In genomic region chr4:182010876-182011275, GRCh38 we compare ENCODE assay signal across 19 cellular contexts.
"Had no signal": no experiment of that assay in that cellular context is flagged by ENCODE, and none has a peak within 500 bp of the region (broad histone marks: within the 10 kb centered on the region; RNA-seq: fewer than 3 reads in every experiment).

No MANE protein-coding gene starts in this region.

- H2AFZ ChIP-seq: hepatocyte had no signal

- H3K27me3 Mint-ChIP-seq: activated CD4-positive, alpha-beta memory T cell treated with anti-CD3 and anti-CD28 coated beads, Interleukin-2, amount 10 ng/mL, durations not matched to agents 7 days and 5 days; activated CD4-positive, alpha-beta T cell treated with anti-CD3 and anti-CD28 coated beads for 36 hours; activated naive CD8-positive, alpha-beta T cell treated with anti-CD3 and anti-CD28 coated beads, Interleukin-2, amount 10 ng/mL, durations not matched to agents 7 days and 5 days; central memory CD8-positive, alpha-beta T cell; stimulated activated naive CD8-positive, alpha-beta T cell treated with anti-CD3 and anti-CD28 coated beads, Interleukin-15, amount 100 ng/mL, for 72 hours had no signal

- H3K36me3 ChIP-seq: ascending aorta, gastroesophageal sphincter, ovary had no signal

- H3K36me3 Mint-ChIP-seq: activated naive CD8-positive, alpha-beta T cell treated with anti-CD3 and anti-CD28 coated beads, Interleukin-2, amount 10 ng/mL, durations not matched to agents 7 days and 5 days had no signal

- H3K27ac ChIP-seq: ascending aorta, gastroesophageal sphincter, hepatocyte, ovary, VCaP had no signal

- H3K9me3 Mint-ChIP-seq: activated naive CD8-positive, alpha-beta T cell treated with anti-CD3 and anti-CD28 coated beads, Interleukin-2, amount 10 ng/mL, durations not matched to agents 7 days and 5 days; endodermal cell had no signal

- H3K4me3 Mint-ChIP-seq: activated CD4-positive, alpha-beta memory T cell treated with anti-CD3 and anti-CD28 coated beads, Interleukin-2, amount 10 ng/mL, durations not matched to agents 7 days and 5 days; activated CD4-positive, alpha-beta T cell treated with anti-CD3 and anti-CD28 coated beads for 36 hours; activated naive CD8-positive, alpha-beta T cell treated with anti-CD3 and anti-CD28 coated beads, Interleukin-2, amount 10 ng/mL, durations not matched to agents 7 days and 5 days; central memory CD8-positive, alpha-beta T cell; endodermal cell; neural crest cell; stimulated activated naive CD8-positive, alpha-beta T cell treated with anti-CD3 and anti-CD28 coated beads, Interleukin-15, amount 100 ng/mL, for 72 hours had no signal

- H3K27me3 ChIP-seq: ascending aorta, gastroesophageal sphincter, hepatocyte, ovary had no signal

- H3K79me2 ChIP-seq: hepatocyte had no signal

- H3K4me2 ChIP-seq: hepatocyte had no signal

- H3K9me3 ChIP-seq: ascending aorta, gastroesophageal sphincter, ovary had no signal

- DNase-seq: activated CD4-positive, alpha-beta memory T cell treated with anti-CD3 and anti-CD28 coated beads, Interleukin-2, amount 10 ng/mL, durations not matched to agents 7 days and 5 days; activated CD4-positive, alpha-beta T cell treated with anti-CD3 and anti-CD28 coated beads for 36 hours; activated gamma-delta T cell treated with Interleukin-2 at 50 U/mL for 16 hours; activated naive CD8-positive, alpha-beta T cell treated with anti-CD3 and anti-CD28 coated beads, Interleukin-2, amount 10 ng/mL, durations not matched to agents 7 days and 5 days; activated T-cell treated with anti-CD3 and anti-CD28 coated beads, Interleukin-2, amount 50 U/mL, for 48 hours; dermis blood vessel endothelial cell; endodermal cell; kidney; ovary; stimulated activated CD4-positive, alpha-beta T cell treated with anti-CD3 and anti-CD28 coated beads, Interleukin-15, amount 100 ng/mL, for 24 hours; stimulated activated CD4-positive, alpha-beta T cell treated with anti-CD3 and anti-CD28 coated beads, Interleukin-4, amount 100 ng/mL, for 4 hours; stimulated activated naive CD8-positive, alpha-beta T cell treated with anti-CD3 and anti-CD28 coated beads, Interleukin-15, amount 100 ng/mL, for 72 hours; T-helper 9 cell had no signal

- H3K27ac Mint-ChIP-seq: activated CD4-positive, alpha-beta memory T cell treated with anti-CD3 and anti-CD28 coated beads, Interleukin-2, amount 10 ng/mL, durations not matched to agents 7 days and 5 days; activated CD4-positive, alpha-beta T cell treated with anti-CD3 and anti-CD28 coated beads for 36 hours; activated naive CD8-positive, alpha-beta T cell treated with anti-CD3 and anti-CD28 coated beads, Interleukin-2, amount 10 ng/mL, durations not matched to agents 7 days and 5 days; endodermal cell; stimulated activated naive CD8-positive, alpha-beta T cell treated with anti-CD3 and anti-CD28 coated beads, Interleukin-15, amount 100 ng/mL, for 72 hours had no signal

- H3K4me3 ChIP-seq: ascending aorta, gastroesophageal sphincter, hepatocyte, ovary had no signal

- H3K4me1 ChIP-seq: ascending aorta, gastroesophageal sphincter had no signal

- H3K4me1 Mint-ChIP-seq: activated CD4-positive, alpha-beta memory T cell treated with anti-CD3 and anti-CD28 coated beads, Interleukin-2, amount 10 ng/mL, durations not matched to agents 7 days and 5 days; activated CD4-positive, alpha-beta T cell treated with anti-CD3 and anti-CD28 coated beads for 36 hours; activated naive CD8-positive, alpha-beta T cell treated with anti-CD3 and anti-CD28 coated beads, Interleukin-2, amount 10 ng/mL, durations not matched to agents 7 days and 5 days; central memory CD8-positive, alpha-beta T cell; neural crest cell; stimulated activated naive CD8-positive, alpha-beta T cell treated with anti-CD3 and anti-CD28 coated beads, Interleukin-15, amount 100 ng/mL, for 72 hours had no signal

- ATAC-seq: activated CD4-positive, alpha-beta T cell treated with anti-CD3 and anti-CD28 coated beads for 36 hours; gastroesophageal sphincter; stimulated activated naive CD8-positive, alpha-beta T cell treated with anti-CD3 and anti-CD28 coated beads, Interleukin-15, amount 100 ng/mL, for 72 hours had no signal
